24 cellular contexts compared by ENCODE assay signal in genomic region chrX:154818916-154819770, GRCh38.
DNase-seq lines count a peak whose midpoint lies in the region; ATAC-seq and TF ChIP-seq lines count a peak whose summit lies in the region.
"Had no signal": no experiment of that assay in that cellular context is flagged by ENCODE, and none has a peak within 500 bp of the region (broad histone marks: within the 10 kb centered on the region; RNA-seq: fewer than 3 reads in every experiment).

No MANE protein-coding gene starts in this region.

- no peak overlapping the region for H3K27ac ChIP-seq in SU-DHL-6 (ENCODE audit: low read depth, low read length)
- H3K27ac ChIP-seq: brain microvascular endothelial cell, sigmoid colon had no signal

- H3F3A ChIP-seq in SU-DHL-6 (ENCODE audit: insufficient read depth) = no peaks in the 10 kb centered on the region

- no peak for TF ChIP-seq CTCF in GM12865 (IDR thresholded peaks at IDR 0.05; ENCODE audit: insufficient read depth, low read depth, low read length, missing control alignments)
- no peak for TF ChIP-seq CTCF in SU-DHL-6 (IDR thresholded peaks at IDR 0.05; ENCODE audit: insufficient read depth, low read length, poor library complexity, severe bottlenecking)

- peak overlapping the region; percentile 56 for H2AFZ ChIP-seq in SU-DHL-6 (ENCODE audit: low read depth, low read length, severe bottlenecking)

- no peaks in the 10 kb centered on the region for H3K9me3 ChIP-seq in SU-DHL-6 (ENCODE audit: insufficient read depth, low read length)
- peaks cover 7% of the 10 kb centered on the region for H3K9me3 ChIP-seq in iPS-18c (ENCODE audit: control insufficient read depth, insufficient read depth, low read length)
- H3K9me3 ChIP-seq: sigmoid colon had no signal

- no peaks in the 10 kb centered on the region for H3K27me3 ChIP-seq in SU-DHL-6 (ENCODE audit: low read length)
- H3K27me3 ChIP-seq: brain microvascular endothelial cell, sigmoid colon had no signal

- H3K4me3 ChIP-seq in GM12865 (ENCODE audit: low read depth, low read length) = no peak overlapping the region
- no peak overlapping the region for H3K4me3 ChIP-seq in SU-DHL-6 (ENCODE audit: insufficient read depth, low read length, poor library complexity, severe bottlenecking)
- H3K4me3 ChIP-seq in iPS-18c (ENCODE audit: insufficient read depth, low read depth, low read length) = 0 out of 2 replicates have a peak overlapping the region, but pooled peaks have one; percentile 6
- H3K4me3 ChIP-seq: sigmoid colon had no signal

- no peaks in the 10 kb centered on the region for H4K20me1 ChIP-seq in SU-DHL-6 (ENCODE audit: low read depth, low read length)

- H3K79me2 ChIP-seq in SU-DHL-6 (ENCODE audit: insufficient read depth, low read length) = no peaks in the 10 kb centered on the region

- peak; percentile 21 for DNase-seq in GM12865 (ENCODE audit: low read depth)
- no peak for DNase-seq in stimulated activated naive CD4-positive, alpha-beta T cell treated with Interleukin-2 at 50 U/mL for 16 hours (lab: John Stamatoyannopoulos, UW)
- DNase-seq: ACHN; activated CD8-positive, alpha-beta memory T cell treated with anti-CD3 and anti-CD28 coated beads for 24 hours; activated naive CD8-positive, alpha-beta T cell treated with anti-CD3 and anti-CD28 coated beads, Interleukin-2, amount 10 ng/mL, durations not matched to agents 7 days and 5 days; brain microvascular endothelial cell; CD4-positive, CD25-positive, alpha-beta regulatory T cell; cortex of kidney; DMS79 treated with DMSO at 0.1 percent for 48 hours; foreskin melanocyte; HFFc6; left colon; NCI-H2029 treated with DMSO at 0.1 percent for 48 hours; NCI-H510A treated with DMSO at 0.1 percent for 48 hours; SHP77; sigmoid colon; stimulated activated CD4-positive, alpha-beta T cell treated with anti-CD3 and anti-CD28 coated beads, Interleukin-1b, Interleukin-23, amount 100 ng/mL, for 48 hours; T-helper 1 cell had no signal

- no peaks in the 10 kb centered on the region for H3K9me2 ChIP-seq in SU-DHL-6 (replicated peaks; ENCODE audit: insufficient read depth, low read length)

- no peak overlapping the region; the same call in 1 of the 2 replicates for H3K9ac ChIP-seq in SU-DHL-6 (ENCODE audit: low read length)

- H3K36me3 ChIP-seq in SU-DHL-6 (ENCODE audit: low read length) = no peaks in the 10 kb centered on the region
- H3K36me3 ChIP-seq: brain microvascular endothelial cell, sigmoid colon had no signal

- H3K4me2 ChIP-seq in SU-DHL-6 (ENCODE audit: low read depth, low read length, poor library complexity, severe bottlenecking) = peak overlapping the region; percentile 33

- peak; percentile 36 for ATAC-seq in HG02943 (IDR thresholded peaks at IDR 0.05; ENCODE audit: low read depth, unreplicated experiment)
- ATAC-seq in GM19324 (IDR thresholded peaks at IDR 0.05; ENCODE audit: low FRiP score, unreplicated experiment) = no peak
- no peak for ATAC-seq in GM21360 (IDR thresholded peaks at IDR 0.05; ENCODE audit: unreplicated experiment)
- ATAC-seq in GM21526 (IDR thresholded peaks at IDR 0.05; ENCODE audit: low FRiP score, unreplicated experiment) = no peak
- ATAC-seq: left colon had no signal
